ENCODE assay signal across 8 cellular contexts in genomic region chr6:135451617-135452190, GRCh38. TPM values are rescaled to one million over a fixed set of nuclear protein-coding genes. Genes with fewer than 3 reads are reported as not detected.
DNase-seq lines count a peak whose midpoint lies in the region; ATAC-seq, FAIRE-seq and TF ChIP-seq lines count a peak whose summit lies in the region.

No MANE protein-coding gene starts in this region.

- H3K9me3 ChIP-seq in adrenal gland (replicated peaks in 1 of 3) (no peaks in the 10 kb centered on the region), vagina (no peaks in the 10 kb centered on the region)

- H3K4me3 ChIP-seq in adrenal gland (no peak overlapping the region), vagina (no peak overlapping the region)

- DNase-seq in NCI-H1092 treated with DMSO at 0.1 percent for 48 hours (lab: John Stamatoyannopoulos, UW) (peak; percentile 36), NCI-H1092 (lab: John Stamatoyannopoulos, UW) (no peak), NCI-H146 treated with DMSO at 0.1 percent for 48 hours (lab: John Stamatoyannopoulos, UW; ENCODE audit: unreplicated experiment) (peak; percentile 50), adrenal gland (no peak), vagina (ENCODE audit: extremely low spot score in 2 of 2) (no peak), HK-2 (ENCODE audit: unreplicated experiment) (no peak)

- no peaks in the 10 kb centered on the region for H3K27me3 ChIP-seq in adrenal gland
- H3K27me3 ChIP-seq in vagina: no peaks in the 10 kb centered on the region

- peak; percentile 96 for FAIRE-seq in islet of Langerhans (lab: Jason Lieb, UNC)

- intact Hi-C loops in adrenal gland (cut with DNase I) (no loop called here), vagina (cut with DNase I) (no loop called here)

- ATAC-seq in HG03196 (IDR thresholded peaks at IDR 0.05; ENCODE audit: unreplicated experiment): no peak

- H3K36me3 ChIP-seq in adrenal gland (replicated peaks in 1 of 2) (peaks cover 0 to 7% of the 10 kb centered on the region in 2 donors), vagina (peaks cover 0 to 8% of the 10 kb centered on the region in 2 donors)

- TF ChIP-seq CTCF in adrenal gland (IDR thresholded peaks at IDR 0.05) (peak; percentile 40 to 77 (median 73)), vagina (IDR thresholded peaks at IDR 0.05) (peak in 2 of 3 experiments; percentile 64)

- no peak for TF ChIP-seq POLR2A in adrenal gland (IDR thresholded peaks at IDR 0.05)
- no peak for TF ChIP-seq POLR2A in vagina (IDR thresholded peaks at IDR 0.05)

- H3K4me1 ChIP-seq in adrenal gland (replicated peaks in 1 of 2): no peaks in the 10 kb centered on the region
- H3K4me1 ChIP-seq in vagina: no peaks in the 10 kb centered on the region

- H3K27ac ChIP-seq in adrenal gland: no peak overlapping the region
- no peak overlapping the region for H3K27ac ChIP-seq in vagina

- WGBS in adrenal gland, 4 donors: 8 to 24% (median 14%) methylated on average over 2 of the region's 2 CpGs

RNA-seq across cellular contexts. Expression of gene AHI1, which starts 45.8 kb away (rescaled TPM):
- total RNA-seq in adrenal gland: 10 to 100 TPM in 7 of 8 donors, 1 to 10 TPM in 1; 9.2 to 68.7 (median 33.5) TPM
- 10 to 100 TPM; 27.7 to 45.0 (median 35.2) TPM for polyA plus RNA-seq in adrenal gland
- total RNA-seq in vagina: 28.7 TPM

Comparison
In these comparisons a context has a peak if more than half of its experiments do, and no peak if none do; other contexts are left out.
1. DNase-seq: peak in NCI-H1092 treated with DMSO at 0.1 percent for 48 hours (single experiment) and NCI-H146 treated with DMSO at 0.1 percent for 48 hours (single experiment); none in NCI-H1092 (single experiment), adrenal gland (0 of 7), vagina (0 of 2) and HK-2 (single experiment).